13 cellular contexts compared by ENCODE assay signal in genomic region chr19:38318595-38319142, GRCh38. TPM values are rescaled to one million over a fixed set of nuclear protein-coding genes. Genes with fewer than 3 reads are reported as not detected.
DNase-seq lines count a peak whose midpoint lies in the region; ATAC-seq and TF ChIP-seq lines count a peak whose summit lies in the region.
"Had no signal": no experiment of that assay in that cellular context is flagged by ENCODE, and none has a peak within 500 bp of the region (broad histone marks: within the 10 kb centered on the region; RNA-seq: fewer than 3 reads in every experiment).

No MANE protein-coding gene starts in this region.

- POLR2A ChIA-PET in activated B cell treated with CpG ODN at 0.5 μM for 24 hours (lab: Charles Lee): interaction anchor here (0.5 to 3.1 kb wide), 5 partner anchors 55 to 300 kb away, joined by 4 to 11 read pairs (median 5); partner anchors contain the start of genes PSMD8 and SPINT2

- CTCF ChIA-PET in activated B cell treated with CpG ODN at 0.5 μM for 24 hours (lab: Charles Lee): interaction anchor here (0.7 to 1.6 kb wide), 2 partner anchors 11 to 14 kb away, joined by 3 to 5 read pairs; no protein-coding TSS in a partner anchor

- peaks cover 1% of the 10 kb centered on the region for H3K36me3 Mint-ChIP-seq in T-helper 1 cell treated with Interleukin-12 subunit alpha and Interleukin-12 subunit beta and Interleukin-4 antibody, amounts not matched to agents 30 μg/mL and 1 μg/mL, for 36 hours (ENCODE audit: low read depth)
- no peaks in the 10 kb centered on the region for H3K36me3 Mint-ChIP-seq in activated B cell treated with CpG ODN at 0.5 μM for 24 hours (ENCODE audit: low read depth)
- peaks cover 6% of the 10 kb centered on the region for H3K36me3 Mint-ChIP-seq in stimulated activated effector memory CD8-positive, alpha-beta T cell treated with anti-CD3 and anti-CD28 coated beads, Interleukin-12 subunit alpha, Interleukin-12 subunit beta, amount 100 ng/mL, for 72 hours

- DNase-seq in T-helper 1 cell (no peak), activated B cell treated with CpG ODN at 0.5 μM for 24 hours (no peak), left cardiac atrium (peak; percentile 50), HuH-7 (ENCODE audit: low spot score) (no peak), ecto neural progenitor cell (ENCODE audit: low spot score) (no peak)
- DNase-seq in stimulated activated effector memory CD8-positive, alpha-beta T cell treated with anti-CD3 and anti-CD28 coated beads, Interleukin-12 subunit alpha, Interleukin-12 subunit beta, amount 100 ng/mL, for 72 hours (ENCODE audit: low spot score in 2 of 2): no peak
- DNase-seq: NCI-H2029 treated with DMSO at 0.1 percent for 48 hours had no signal

- intact Hi-C loops in activated B cell treated with CpG ODN at 0.5 μM for 24 hours (cut with micrococcal nuclease): loop anchor here (5.0 to 10.0 kb wide), 2 partner anchors 411 to 1126 kb away; partner anchors contain the start of genes SIPA1L3, SUPT5H and WDR87
- intact Hi-C loops in left cardiac atrium (cut with DNase I): no loop called here

- peak overlapping the region; percentile 79 for H3K4me3 Mint-ChIP-seq in T-helper 1 cell treated with Interleukin-12 subunit alpha and Interleukin-12 subunit beta and Interleukin-4 antibody, amounts not matched to agents 30 μg/mL and 1 μg/mL, for 36 hours
- H3K4me3 Mint-ChIP-seq in activated B cell treated with CpG ODN at 0.5 μM for 24 hours: peak overlapping the region; percentile 84
- peak overlapping the region; percentile 89 for H3K4me3 Mint-ChIP-seq in stimulated activated effector memory CD8-positive, alpha-beta T cell treated with anti-CD3 and anti-CD28 coated beads, Interleukin-12 subunit alpha, Interleukin-12 subunit beta, amount 100 ng/mL, for 72 hours

- no peak for TF ChIP-seq CTCF in activated B cell treated with CpG ODN at 0.5 μM for 24 hours (IDR thresholded peaks at IDR 0.05)

- H3K27me3 Mint-ChIP-seq in T-helper 1 cell treated with Interleukin-12 subunit alpha and Interleukin-12 subunit beta and Interleukin-4 antibody, amounts not matched to agents 30 μg/mL and 1 μg/mL, for 36 hours (ENCODE audit: low read depth): no peaks in the 10 kb centered on the region
- H3K27me3 Mint-ChIP-seq in activated B cell treated with CpG ODN at 0.5 μM for 24 hours: no peaks in the 10 kb centered on the region

- peak overlapping the region; percentile 57 for H3K27ac Mint-ChIP-seq in T-helper 1 cell treated with Interleukin-12 subunit alpha and Interleukin-12 subunit beta and Interleukin-4 antibody, amounts not matched to agents 30 μg/mL and 1 μg/mL, for 36 hours
- H3K27ac Mint-ChIP-seq in activated B cell treated with CpG ODN at 0.5 μM for 24 hours: no peak overlapping the region
- no peak overlapping the region for H3K27ac Mint-ChIP-seq in stimulated activated effector memory CD8-positive, alpha-beta T cell treated with anti-CD3 and anti-CD28 coated beads, Interleukin-12 subunit alpha, Interleukin-12 subunit beta, amount 100 ng/mL, for 72 hours

- no peaks in the 10 kb centered on the region for H3K9me3 Mint-ChIP-seq in T-helper 1 cell treated with Interleukin-12 subunit alpha and Interleukin-12 subunit beta and Interleukin-4 antibody, amounts not matched to agents 30 μg/mL and 1 μg/mL, for 36 hours
- no peaks in the 10 kb centered on the region for H3K9me3 Mint-ChIP-seq in activated B cell treated with CpG ODN at 0.5 μM for 24 hours
- H3K9me3 Mint-ChIP-seq in stimulated activated effector memory CD8-positive, alpha-beta T cell treated with anti-CD3 and anti-CD28 coated beads, Interleukin-12 subunit alpha, Interleukin-12 subunit beta, amount 100 ng/mL, for 72 hours: no peaks in the 10 kb centered on the region

- H3K4me1 Mint-ChIP-seq in T-helper 1 cell treated with Interleukin-12 subunit alpha and Interleukin-12 subunit beta and Interleukin-4 antibody, amounts not matched to agents 30 μg/mL and 1 μg/mL, for 36 hours (ENCODE audit: low read depth): peaks cover 56% of the 10 kb centered on the region
- H3K4me1 Mint-ChIP-seq in activated B cell treated with CpG ODN at 0.5 μM for 24 hours: peaks cover 44% of the 10 kb centered on the region
- peaks cover 53% of the 10 kb centered on the region for H3K4me1 Mint-ChIP-seq in stimulated activated effector memory CD8-positive, alpha-beta T cell treated with anti-CD3 and anti-CD28 coated beads, Interleukin-12 subunit alpha, Interleukin-12 subunit beta, amount 100 ng/mL, for 72 hours

- ATAC-seq in activated B cell treated with CpG ODN at 0.5 μM for 24 hours (ENCODE audit: low read depth) (no peak), left cardiac atrium (no peak), HG03280 (IDR thresholded peaks at IDR 0.05; ENCODE audit: unreplicated experiment) (no peak)
- ATAC-seq in stimulated activated effector memory CD8-positive, alpha-beta T cell treated with anti-CD3 and anti-CD28 coated beads, Interleukin-12 subunit alpha, Interleukin-12 subunit beta, amount 100 ng/mL, for 72 hours: no peak
- ATAC-seq: GM12878 had no signal

RNA-seq across cellular contexts. Expression of gene KCNK6, which starts 1.0 kb away (rescaled TPM):
- total RNA-seq in activated B cell treated with CpG ODN at 0.5 μM for 24 hours: 3.2 and 4.7 TPM in 2 replicates
- 1 to 10 TPM; 2.7 to 5.5 TPM for total RNA-seq in left cardiac atrium

RNA-seq across cellular contexts. Expression of gene YIF1B, which starts 2.9 kb away (rescaled TPM):
- 28.7 and 30.1 TPM in 2 replicates for total RNA-seq in activated B cell treated with CpG ODN at 0.5 μM for 24 hours
- total RNA-seq in left cardiac atrium: 10 to 100 TPM; 24.2 to 31.5 TPM

RNA-seq across cellular contexts. Expression of gene C19orf33, which starts 14.6 kb away (rescaled TPM):
- 0.58 TPM in 1 of 2 replicates, not detected in the other for total RNA-seq in activated B cell treated with CpG ODN at 0.5 μM for 24 hours
- total RNA-seq in left cardiac atrium: 1 to 10 TPM; 2.1 to 5.9 TPM
- total RNA-seq: fibroblast of lung, myocyte, SK-MEL-5 had no signal

RNA-seq across cellular contexts. Expression of gene CATSPERG, which starts 17.0 kb away (rescaled TPM):
- total RNA-seq in activated B cell treated with CpG ODN at 0.5 μM for 24 hours: 11.8 and 22.8 TPM in 2 replicates
- 1 to 10 TPM in 1 of 2 donors, under 1 TPM in 1; 0.91 to 1.9 TPM for total RNA-seq in left cardiac atrium

RNA-seq across cellular contexts. Expression of gene SPINT2, which starts 54.3 kb away (rescaled TPM):
- 70.3 and 73.4 TPM in 2 replicates for total RNA-seq in activated B cell treated with CpG ODN at 0.5 μM for 24 hours
- 10 to 100 TPM in 1 of 2 donors, 1 to 10 TPM in 1; 8.6 to 13.6 TPM for total RNA-seq in left cardiac atrium
- total RNA-seq: SK-MEL-5 had no signal
